In the genomic region with DNA sequence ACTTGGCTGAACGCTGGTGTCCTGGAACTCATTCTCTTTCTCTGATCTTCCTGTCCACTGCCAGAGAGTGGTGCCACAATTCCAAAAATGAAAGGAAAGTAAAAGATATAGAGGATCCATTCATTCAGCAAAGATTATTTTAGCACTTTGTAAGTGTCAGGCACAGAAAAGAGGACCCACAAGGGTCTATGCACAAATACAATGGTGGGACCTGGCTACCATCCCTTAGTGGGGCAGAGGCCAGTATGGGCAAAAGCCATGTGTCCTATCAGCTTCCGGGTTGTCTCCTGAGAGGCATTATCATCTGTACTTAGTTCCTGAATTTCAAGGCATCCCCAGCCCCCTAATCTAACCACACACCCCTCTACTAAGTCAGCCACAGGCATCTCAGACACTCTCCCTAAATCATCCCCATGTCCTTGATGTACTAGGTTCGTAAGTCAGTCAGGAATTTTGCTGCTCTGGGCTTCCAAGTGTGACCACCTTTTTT, we compare ENCODE assay signal across 13 cellular contexts. TPM values are rescaled to one million over a fixed set of nuclear protein-coding genes. Genes with fewer than 3 reads are reported as not detected.
DNase-seq lines count a peak whose midpoint lies in the region; TF ChIP-seq lines count a peak whose summit lies in the region.
"Had no signal": no experiment of that assay in that cellular context is flagged by ENCODE, and none has a peak within 500 bp of the region (broad histone marks: within the 10 kb centered on the region; RNA-seq: fewer than 3 reads in every experiment).

No MANE protein-coding gene starts in this region.

- no peak overlapping the region for H2BK5ac ChIP-seq in neuronal stem cell (ENCODE audit: low read length)

- no peak overlapping the region for H3K4me2 ChIP-seq in neuronal stem cell (ENCODE audit: insufficient read depth, low read length, poor library complexity, severe bottlenecking)

- H2BK15ac ChIP-seq in neuronal stem cell (ENCODE audit: low read length): no peak overlapping the region

- H4K8ac ChIP-seq in neuronal stem cell (ENCODE audit: low read depth, low read length): no peak overlapping the region

- H3K4me1 ChIP-seq in neuronal stem cell (ENCODE audit: control insufficient read depth in 2 of 2, insufficient read depth in 1 of 2, low read depth in 1 of 2, low read length in 2 of 2): peaks cover 0 to 9% of the 10 kb centered on the region in 2 donors

- peak overlapping the region; percentile 12 for H2AFZ ChIP-seq in neuronal stem cell (ENCODE audit: low read length)
- H2AFZ ChIP-seq: neural progenitor cell had no signal

- POLR2A ChIA-PET in RWPE1 (lab: Yijun Ruan, JAX; ENCODE audit: low non-redundant PET): interaction anchor here (0.6 kb wide), 1 partner anchor 34 kb away, joined by 3 read pairs; no protein-coding TSS in a partner anchor

- H3K27ac ChIP-seq in RWPE1 (peak overlapping the region; percentile 92), neuronal stem cell (replicated peaks; ENCODE audit: low read length) (no peak overlapping the region), coronary artery (no peak overlapping the region)
- H3K27ac ChIP-seq: neural progenitor cell had no signal

- H3K14ac ChIP-seq in neuronal stem cell (ENCODE audit: low read length): no peak overlapping the region

- peak overlapping the region; percentile 72 for H2BK120ac ChIP-seq in neuronal stem cell (ENCODE audit: low read depth, low read length)

- H3K23ac ChIP-seq in neuronal stem cell (ENCODE audit: low read depth, low read length, poor library complexity): no peak overlapping the region

- CTCF ChIA-PET in RWPE1 (lab: Yijun Ruan, JAX): interaction anchor here (0.6 to 0.7 kb wide), 2 partner anchors 25 to 189 kb away, joined by 3 read pairs; no protein-coding TSS in a partner anchor

- H3K27ac Mint-ChIP-seq in dendritic cell treated with granulocyte-macrophage colony-stimulating factor and Interleukin-4, amounts not matched to agents 40 ng/mL and 50 ng/mL, for 4 days: peak overlapping the region; percentile 1
- H3K27ac Mint-ChIP-seq: neural progenitor cell had no signal

- no CpG with 5 or more reads among the region's 3 CpGs for WGBS in neuronal stem cell (ENCODE audit: extremely low coverage in 2 of 2, insufficient read length in 2 of 2, insufficient replicate concordance in 1 of 2), 2 donors

- H3K4me3 ChIP-seq in neuronal stem cell (ENCODE audit: low read length in 2 of 2) (no peak overlapping the region), coronary artery (no peak overlapping the region)
- H3K4me3 ChIP-seq: neural progenitor cell had no signal

- H3K36me3 ChIP-seq in neuronal stem cell (replicated peaks in 1 of 2; ENCODE audit: control insufficient read depth in 2 of 2, insufficient read depth in 2 of 2, low read length in 2 of 2): peaks cover 0 to 2% of the 10 kb centered on the region in 2 donors
- H3K36me3 ChIP-seq: neural progenitor cell had no signal

- no peak overlapping the region for H3K4ac ChIP-seq in neuronal stem cell (ENCODE audit: low read length)

- TF ChIP-seq CTCF in RWPE1 (conservative IDR thresholded peaks at IDR 0.05; ENCODE audit: low read depth) (no peak), coronary artery (IDR thresholded peaks at IDR 0.05) (no peak)

- no peaks in the 10 kb centered on the region for H3K27me3 Mint-ChIP-seq in dendritic cell treated with granulocyte-macrophage colony-stimulating factor and Interleukin-4, amounts not matched to agents 40 ng/mL and 50 ng/mL, for 4 days

- H2BK12ac ChIP-seq in neuronal stem cell (ENCODE audit: low read length): no peak overlapping the region

- no peak overlapping the region for H3K9ac ChIP-seq in neuronal stem cell (ENCODE audit: low read depth, low read length, poor library complexity)
- H3K9ac ChIP-seq: neural progenitor cell had no signal

- no peak overlapping the region for H3K18ac ChIP-seq in neuronal stem cell (ENCODE audit: low read length)

- H3K27me3 ChIP-seq in neuronal stem cell (ENCODE audit: control insufficient read depth in 3 of 3, insufficient read depth in 3 of 3, low read depth in 1 of 3, low read length in 3 of 3): no peaks in the 10 kb centered on the region
- H3K27me3 ChIP-seq: neural progenitor cell had no signal

- DNase-seq in EH (ENCODE audit: low read depth) (peak; percentile 51), RWPE1 (ENCODE audit: low spot score) (no peak), neuronal stem cell (ENCODE audit: low spot score) (no peak), cerebellar nuclear complex (lab: John Stamatoyannopoulos, UW) (no peak), NCI-H2107 (lab: John Stamatoyannopoulos, UW) (no peak), coronary artery (ENCODE audit: low spot score) (no peak), SIG-M5 treated with dmso at 0.1 percent for 504 hours (lab: John Stamatoyannopoulos, UW; ENCODE audit: unreplicated experiment) (no peak)
- DNase-seq: anterior cingulate cortex; NCI-H2171 treated with DMSO at 0.1 percent for 48 hours; stimulated activated CD4-positive, alpha-beta T cell treated with anti-CD3 and anti-CD28 coated beads, Interleukin-15, amount 100 ng/mL, for 24 hours had no signal

- peaks cover 14% of the 10 kb centered on the region for H3K4me1 Mint-ChIP-seq in dendritic cell treated with granulocyte-macrophage colony-stimulating factor and Interleukin-4, amounts not matched to agents 40 ng/mL and 50 ng/mL, for 4 days (ENCODE audit: low read depth)

- no peak overlapping the region for H2AK5ac ChIP-seq in neuronal stem cell (ENCODE audit: low read depth, low read length)

- peaks cover 1% of the 10 kb centered on the region for H3K79me1 ChIP-seq in neuronal stem cell (ENCODE audit: low read depth, low read length)

- no peaks in the 10 kb centered on the region for H3K9me3 Mint-ChIP-seq in dendritic cell treated with granulocyte-macrophage colony-stimulating factor and Interleukin-4, amounts not matched to agents 40 ng/mL and 50 ng/mL, for 4 days
- H3K9me3 Mint-ChIP-seq: neural progenitor cell had no signal

- no peaks in the 10 kb centered on the region for H3K9me3 ChIP-seq in neuronal stem cell (replicated peaks in 1 of 2; ENCODE audit: control insufficient read depth in 2 of 2, insufficient read depth in 1 of 2, low read depth in 1 of 2, low read length in 2 of 2)

- H3K36me3 Mint-ChIP-seq in dendritic cell treated with granulocyte-macrophage colony-stimulating factor and Interleukin-4, amounts not matched to agents 40 ng/mL and 50 ng/mL, for 4 days (ENCODE audit: low read depth): peaks cover 4% of the 10 kb centered on the region
- H3K36me3 Mint-ChIP-seq: neural progenitor cell had no signal

- no peak overlapping the region for H4K91ac ChIP-seq in neuronal stem cell (ENCODE audit: low read depth, low read length, poor library complexity)

- H3K4me3 Mint-ChIP-seq in dendritic cell treated with granulocyte-macrophage colony-stimulating factor and Interleukin-4, amounts not matched to agents 40 ng/mL and 50 ng/mL, for 4 days: no peak overlapping the region
- H3K4me3 Mint-ChIP-seq: neural progenitor cell had no signal

- intact Hi-C loops in dendritic cell treated with granulocyte-macrophage colony-stimulating factor and Interleukin-4, amounts not matched to agents 40 ng/mL and 50 ng/mL, for 4 days (cut with micrococcal nuclease): no loop called here

RNA-seq across cellular contexts. Expression of a gene that starts 19.0 kb away (rescaled TPM):
- 352 TPM for polyA plus RNA-seq in neuronal stem cell (2013, experiment 1 of 2)
- polyA plus RNA-seq in neuronal stem cell (2013, experiment 2 of 2): 349 TPM

RNA-seq across cellular contexts. Expression of a gene that starts 23.4 kb away (rescaled TPM):
- 55.4 TPM for polyA plus RNA-seq in neuronal stem cell (2013, experiment 1 of 2)
- polyA plus RNA-seq in neuronal stem cell (2013, experiment 2 of 2): 57.0 TPM

RNA-seq across cellular contexts. Expression of a gene that starts 51.9 kb away (rescaled TPM):
- polyA plus RNA-seq in neuronal stem cell (2013, experiment 1 of 2): 54.3 TPM
- polyA plus RNA-seq in neuronal stem cell (2013, experiment 2 of 2): 51.2 TPM

RNA-seq across cellular contexts. Expression of a gene that starts 52.9 kb away (rescaled TPM):
- polyA plus RNA-seq in neuronal stem cell (2013, experiment 1 of 2): 81.9 TPM
- polyA plus RNA-seq in neuronal stem cell (2013, experiment 2 of 2): 81.2 TPM

RNA-seq across cellular contexts. Expression of a gene that starts 59.2 kb away (rescaled TPM):
- polyA plus RNA-seq in neuronal stem cell (2013, experiment 1 of 2): 3.3 TPM
- 3.4 TPM for polyA plus RNA-seq in neuronal stem cell (2013, experiment 2 of 2)
- polyA plus RNA-seq: fibroblast of lung had no signal
